ENCODE assay signal across 27 cellular contexts in genomic region chr14:63214417-63215196, GRCh38. TPM values are rescaled to one million over a fixed set of nuclear protein-coding genes. Genes with fewer than 3 reads are reported as not detected.
DNase-seq lines count a peak whose midpoint lies in the region; ATAC-seq and TF ChIP-seq lines count a peak whose summit lies in the region.
"Had no signal": no experiment of that assay in that cellular context is flagged by ENCODE, and none has a peak within 500 bp of the region (broad histone marks: within the 10 kb centered on the region; RNA-seq: fewer than 3 reads in every experiment).

No MANE protein-coding gene starts in this region.

- no peak for TF ChIP-seq POLR2A in gastrocnemius medialis (IDR thresholded peaks at IDR 0.05)

- no peaks in the 10 kb centered on the region for H3K27me3 ChIP-seq in gastrocnemius medialis
- H3K27me3 ChIP-seq: heart right ventricle, thyroid gland had no signal

- H3K9me3 ChIP-seq in gastrocnemius medialis: no peaks in the 10 kb centered on the region
- H3K9me3 ChIP-seq: thyroid gland had no signal

- no peak overlapping the region for H3K4me3 ChIP-seq in gastrocnemius medialis
- H3K4me3 ChIP-seq: heart right ventricle, thyroid gland had no signal

- H3K27ac ChIP-seq in cingulate gyrus (ENCODE audit: low read depth, low read length): peak overlapping the region; percentile 8
- H3K27ac ChIP-seq in gastrocnemius medialis: peak overlapping the region; percentile 14 to 48 (median 31)
- H3K27ac ChIP-seq: thyroid gland had no signal

- no peak for TF ChIP-seq CTCF in gastrocnemius medialis (IDR thresholded peaks at IDR 0.05 in 4 of 5, conservative IDR thresholded peaks at IDR 0.05 in 1 of 5)

- intact Hi-C loops in gastrocnemius medialis (cut with DNase I; ENCODE audit: low total_unique reads): no loop called here

- peak; percentile 6 for DNase-seq in NCI-H146 (lab: John Stamatoyannopoulos, UW)
- DNase-seq in NCI-H146 treated with DMSO at 0.1 percent for 48 hours (lab: John Stamatoyannopoulos, UW; ENCODE audit: unreplicated experiment): no peak
- peak; percentile 63 for DNase-seq in glomerular endothelial cell (ENCODE audit: extremely low read depth, low read depth, low spot score)
- no peak for DNase-seq in gastrocnemius medialis
- no peak for DNase-seq in ureter (ENCODE audit: low spot score)
- no peak for DNase-seq in LoVo (ENCODE audit: low spot score)
- DNase-seq: 8988T; activated CD4-positive, alpha-beta T cell treated with anti-CD3 and anti-CD28 coated beads, Interleukin-2, amount 50 U/mL, for 48 hours; activated CD8-positive, alpha-beta memory T cell treated with anti-CD3 and anti-CD28 coated beads, Interleukin-2, amount 50 U/mL, for 48 hours; CD4-positive, alpha-beta T cell; effector memory CD4-positive, alpha-beta T cell; heart right ventricle; IMR-90; left colon; naive thymus-derived CD4-positive, alpha-beta T cell; NCI-H1105 treated with DMSO at 0.1 percent for 48 hours; NCI-H510A; NK-92 treated with Interleukin-12 subunit alpha and Interleukin-12 subunit beta, amount 100 ng/mL, for 24 hours; SIG-M5; stimulated activated CD4-positive, alpha-beta T cell treated with anti-CD3 and anti-CD28 coated beads, Interleukin-12 subunit alpha, Interleukin-12 subunit beta, amount 100 ng/mL, for 4 hours; stimulated activated CD4-positive, alpha-beta T cell treated with anti-CD3 and anti-CD28 coated beads, Interleukin-4, amount 100 ng/mL, for 4 hours; stimulated activated naive CD8-positive, alpha-beta T cell treated with anti-CD3 and anti-CD28 coated beads, Interleukin-15, Interleukin-2, amounts not matched to agents 100 U/mL and 50 U/mL, for 24 hours; SW 1271; thyroid gland had no signal

- H3K36me3 ChIP-seq in gastrocnemius medialis: no peaks in the 10 kb centered on the region
- H3K36me3 ChIP-seq: thyroid gland had no signal

- ATAC-seq in gastrocnemius medialis (peak in 1 of 2 donors; percentile 50), HG03457 (IDR thresholded peaks at IDR 0.05; ENCODE audit: unreplicated experiment) (no peak)
- ATAC-seq: activated T-helper 17 cell treated with anti-CD3 and anti-CD28 coated beads, Interleukin-2, amount 50 U/mL, for 72 hours; left colon; naive thymus-derived CD4-positive, alpha-beta T cell; stimulated activated naive CD8-positive, alpha-beta T cell treated with anti-CD3 and anti-CD28 coated beads, Interleukin-15, Interleukin-2, amounts not matched to agents 100 U/mL and 50 U/mL, for 24 hours had no signal

- in situ Hi-C loops in gastrocnemius medialis (cut with MboI; ENCODE audit: low sequenced_read_pairs in 4 of 4): no loop called here

- peaks cover 0 to 10% of the 10 kb centered on the region in 2 donors for H3K4me1 ChIP-seq in gastrocnemius medialis
- H3K4me1 ChIP-seq: thyroid gland had no signal

RNA-seq across cellular contexts. Expression of gene RHOJ, which starts 10.4 kb away (rescaled TPM):
- total RNA-seq in glomerular endothelial cell (57.3 and 103 TPM in 2 replicates), gastrocnemius medialis (1 to 10 TPM; 2.8 to 4.9 (median 3.8) TPM), ureter (20.6 TPM)
- total RNA-seq: activated T-helper 17 cell treated with anti-CD3 and anti-CD28 coated beads, Interleukin-2, amount 50 U/mL, for 72 hours; CD4-positive, alpha-beta T cell; naive thymus-derived CD4-positive, alpha-beta T cell had no signal

Comparison
In these comparisons a context has a peak if more than half of its experiments do, and no peak if none do; other contexts are left out.
1. DNase-seq: peak in NCI-H146 (single experiment) and glomerular endothelial cell (single experiment); none in NCI-H146 treated with DMSO at 0.1 percent for 48 hours (single experiment), gastrocnemius medialis (0 of 2), ureter (single experiment) and LoVo (single experiment).